Comparison of ENCODE assay signal across 28 cellular contexts in the genomic region with DNA sequence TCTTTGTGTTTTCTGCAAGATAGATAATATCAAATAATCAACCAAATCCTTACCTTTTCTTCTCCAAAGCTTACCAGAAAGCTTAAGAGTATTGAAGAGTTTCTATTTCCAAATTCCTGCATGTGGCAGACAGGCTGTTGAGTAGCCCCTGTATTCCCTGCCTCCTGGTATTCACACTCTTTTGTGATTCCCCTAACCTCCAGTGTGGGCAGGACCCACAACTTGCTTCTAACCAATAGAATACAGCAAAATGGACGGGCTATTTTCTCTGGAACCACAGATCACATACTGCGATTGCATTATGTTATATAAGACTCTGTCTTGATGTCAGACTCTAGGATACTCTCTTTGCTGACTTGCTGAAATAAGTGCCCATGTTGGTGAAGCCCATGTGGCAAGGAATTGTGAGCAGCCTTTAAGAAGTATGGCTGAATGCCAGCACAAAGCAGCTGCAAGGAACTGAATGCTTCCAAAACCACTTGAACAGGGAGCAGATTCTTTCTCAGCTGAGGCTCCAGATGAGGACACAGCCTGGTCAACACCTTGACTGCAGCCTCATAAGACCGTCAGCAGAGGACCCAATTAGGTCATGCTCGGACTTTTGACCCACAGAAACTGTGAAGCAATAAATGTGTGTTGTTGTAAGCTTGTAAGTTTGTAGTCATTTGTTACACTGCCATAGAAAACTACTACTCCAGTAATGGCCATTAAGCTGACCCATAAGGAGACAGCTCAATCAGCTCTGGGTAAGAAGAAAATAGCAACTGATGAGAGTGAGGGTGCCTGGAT. TPM values are rescaled to one million over a fixed set of nuclear protein-coding genes. Genes with fewer than 3 reads are reported as not detected.
DNase-seq lines count a peak whose midpoint lies in the region; ATAC-seq and TF ChIP-seq lines count a peak whose summit lies in the region.
"Had no signal": no experiment of that assay in that cellular context is flagged by ENCODE, and none has a peak within 500 bp of the region (broad histone marks: within the 10 kb centered on the region; RNA-seq: fewer than 3 reads in every experiment).

No MANE protein-coding gene starts in this region.

- no peaks in the 10 kb centered on the region for H3K36me3 ChIP-seq in liver (ENCODE audit: control insufficient read depth in 4 of 4, insufficient read depth in 3 of 4, low read depth in 1 of 4, low read length in 3 of 4)
- H3K36me3 ChIP-seq: ascending aorta; BLaER1 treated with 17β-estradiol and CSF1 and Interleukin-3, amounts not matched to agents 10 nM and 100 nM; heart left ventricle; spleen; uterus had no signal

- no peaks in the 10 kb centered on the region for H3K9me3 ChIP-seq in liver (ENCODE audit: control insufficient read depth in 4 of 4, low read length in 3 of 4)
- H3K9me3 ChIP-seq: ascending aorta; BLaER1 treated with 17β-estradiol and CSF1 and Interleukin-3, amounts not matched to agents 10 nM and 100 nM; heart left ventricle; spleen; uterus had no signal

- H3K27ac ChIP-seq in C4-2B: peak overlapping the region; percentile 28; the same call in 1 of the 2 replicates
- peak overlapping the region; percentile 21 to 27 for H3K27ac ChIP-seq in liver (ENCODE audit: low read depth in 1 of 2, low read length in 2 of 2)
- H3K27ac ChIP-seq in foreskin keratinocyte: no peak overlapping the region
- H3K27ac ChIP-seq: ascending aorta; BLaER1 treated with 17β-estradiol and CSF1 and Interleukin-3, amounts not matched to agents 10 nM and 100 nM; dorsolateral prefrontal cortex; heart left ventricle; spleen; uterus had no signal

- H3K4me1 ChIP-seq in liver (ENCODE audit: control insufficient read depth in 4 of 4, insufficient read depth in 4 of 4, low read length in 3 of 4) (peaks cover 3 to 12% (median 7%) of the 10 kb centered on the region in 4 donors), foreskin keratinocyte (no peaks in the 10 kb centered on the region)
- H3K4me1 ChIP-seq: ascending aorta; BLaER1 treated with 17β-estradiol and CSF1 and Interleukin-3, amounts not matched to agents 10 nM and 100 nM; heart left ventricle; spleen; uterus had no signal

- H3K4me1 Mint-ChIP-seq in activated CD4-positive, alpha-beta T cell treated with anti-CD3 and anti-CD28 coated beads, Interleukin-2, amount 10 ng/mL, durations not matched to agents 7 days and 5 days: no peaks in the 10 kb centered on the region
- peaks cover 16% of the 10 kb centered on the region for H3K4me1 Mint-ChIP-seq in mesothelial cell of epicardium
- H3K4me1 Mint-ChIP-seq: naive B cell; stimulated activated naive B cell treated with anti-CD40 and anti-IgM and Interleukin-4, amounts not matched to agents 10 μg/mL and 1 μg/mL and 100 μg/mL, for 72 hours had no signal

- TF ChIP-seq CTCF in C4-2B (conservative IDR thresholded peaks at IDR 0.05): no peak
- no peak for TF ChIP-seq CTCF in liver (IDR thresholded peaks at IDR 0.05; ENCODE audit: low read depth, low read length, missing input control)
- TF ChIP-seq CTCF in foreskin keratinocyte (conservative IDR thresholded peaks at IDR 0.05): no peak
- TF ChIP-seq CTCF in mesothelial cell of epicardium (IDR thresholded peaks at IDR 0.05; ENCODE audit: unreplicated experiment): no peak

- no peak for ATAC-seq in foreskin keratinocyte
- ATAC-seq: heart left ventricle; stimulated activated naive B cell treated with anti-CD40 and anti-IgM and Interleukin-4, amounts not matched to agents 10 μg/mL and 1 μg/mL and 100 μg/mL, for 72 hours had no signal

- H3K4me3 ChIP-seq in liver (ENCODE audit: low read depth in 1 of 3, low read length in 3 of 3): no peak overlapping the region
- H3K4me3 ChIP-seq: ascending aorta; BLaER1 treated with 17β-estradiol and CSF1 and Interleukin-3, amounts not matched to agents 10 nM and 100 nM; dorsolateral prefrontal cortex; heart left ventricle; spleen; uterus had no signal

- CTCF ChIA-PET in activated CD4-positive, alpha-beta T cell treated with anti-CD3 and anti-CD28 coated beads, Interleukin-2, amount 10 ng/mL, durations not matched to agents 7 days and 5 days (lab: Charles Lee): interaction anchor here (0.8 kb wide), 1 partner anchor 13 kb away, joined by 3 read pairs; no protein-coding TSS in a partner anchor

- DNase-seq in NCI-H2171 treated with DMSO at 0.1 percent for 48 hours (lab: John Stamatoyannopoulos, UW) (peak; percentile 54), astrocyte of the hippocampus (ENCODE audit: low read depth, low spot score) (peak; percentile 25), foreskin keratinocyte (no peak), UCSD-AML1 (lab: John Stamatoyannopoulos, UW; ENCODE audit: unreplicated experiment) (no peak), mesothelial cell of epicardium (ENCODE audit: low spot score in 2 of 2, unreplicated experiment in 2 of 2) (no peak)
- no peak for DNase-seq in activated CD4-positive, alpha-beta T cell treated with anti-CD3 and anti-CD28 coated beads, Interleukin-2, amount 10 ng/mL, durations not matched to agents 7 days and 5 days
- DNase-seq: ACHN; activated CD8-positive, alpha-beta memory T cell treated with anti-CD3 and anti-CD28 coated beads, Interleukin-2, amount 50 U/mL, for 4 hours; dorsolateral prefrontal cortex; EL; heart left ventricle; IMR-90; mesenchymal stem cell; naive B cell; NCI-H2081; NCI-H510A treated with DMSO at 0.1 percent for 48 hours; occipital lobe; spleen; stimulated activated CD4-positive, alpha-beta T cell treated with anti-CD3 and anti-CD28 coated beads, Interleukin-4, amount 100 ng/mL, for 1 hour; stimulated activated naive B cell treated with anti-CD40 and anti-IgM and Interleukin-4, amounts not matched to agents 10 μg/mL and 1 μg/mL and 100 μg/mL, for 72 hours; uterus had no signal

- H3K27me3 Mint-ChIP-seq in activated CD4-positive, alpha-beta T cell treated with anti-CD3 and anti-CD28 coated beads, Interleukin-2, amount 10 ng/mL, durations not matched to agents 7 days and 5 days: peaks cover 13% of the 10 kb centered on the region
- H3K27me3 Mint-ChIP-seq in mesothelial cell of epicardium (ENCODE audit: low read depth): no peaks in the 10 kb centered on the region

- no peaks in the 10 kb centered on the region for H3K9me3 Mint-ChIP-seq in activated CD4-positive, alpha-beta T cell treated with anti-CD3 and anti-CD28 coated beads, Interleukin-2, amount 10 ng/mL, durations not matched to agents 7 days and 5 days
- H3K9me3 Mint-ChIP-seq in mesothelial cell of epicardium: no peaks in the 10 kb centered on the region
- H3K9me3 Mint-ChIP-seq: central memory CD8-positive, alpha-beta T cell; naive B cell; stimulated activated naive B cell treated with anti-CD40 and anti-IgM and Interleukin-4, amounts not matched to agents 10 μg/mL and 1 μg/mL and 100 μg/mL, for 72 hours; T-helper 1 cell treated with Interleukin-12 subunit alpha and Interleukin-12 subunit beta and Interleukin-4 antibody, amounts not matched to agents 30 μg/mL and 1 μg/mL, for 36 hours had no signal

- peak; percentile 43 to 44 for TF ChIP-seq RAD21 in liver (IDR thresholded peaks at IDR 0.05)

- no peaks in the 10 kb centered on the region for H3K27me3 ChIP-seq in liver (ENCODE audit: control insufficient read depth in 4 of 4, insufficient read depth in 4 of 4, low read length in 3 of 4)
- H3K27me3 ChIP-seq in foreskin keratinocyte: peaks cover 79% of the 10 kb centered on the region
- H3K27me3 ChIP-seq: ascending aorta; BLaER1 treated with 17β-estradiol and CSF1 and Interleukin-3, amounts not matched to agents 10 nM and 100 nM; uterus had no signal

- POLR2A ChIA-PET in activated CD4-positive, alpha-beta T cell treated with anti-CD3 and anti-CD28 coated beads, Interleukin-2, amount 10 ng/mL, durations not matched to agents 7 days and 5 days (lab: Charles Lee): no interaction called here

- WGBS in liver: 51% methylated on average over 4 of the region's 4 CpGs

- no peak overlapping the region for H3K4me3 Mint-ChIP-seq in activated CD4-positive, alpha-beta T cell treated with anti-CD3 and anti-CD28 coated beads, Interleukin-2, amount 10 ng/mL, durations not matched to agents 7 days and 5 days
- no peak overlapping the region for H3K4me3 Mint-ChIP-seq in mesothelial cell of epicardium
- H3K4me3 Mint-ChIP-seq: activated naive CD8-positive, alpha-beta T cell; central memory CD8-positive, alpha-beta T cell; naive B cell; stimulated activated naive B cell treated with anti-CD40 and anti-IgM and Interleukin-4, amounts not matched to agents 10 μg/mL and 1 μg/mL and 100 μg/mL, for 72 hours; T-helper 1 cell treated with Interleukin-12 subunit alpha and Interleukin-12 subunit beta and Interleukin-4 antibody, amounts not matched to agents 30 μg/mL and 1 μg/mL, for 36 hours had no signal

- no peak overlapping the region for H3K27ac Mint-ChIP-seq in activated CD4-positive, alpha-beta T cell treated with anti-CD3 and anti-CD28 coated beads, Interleukin-2, amount 10 ng/mL, durations not matched to agents 7 days and 5 days
- H3K27ac Mint-ChIP-seq in mesothelial cell of epicardium: no peak overlapping the region
- H3K27ac Mint-ChIP-seq: activated naive CD8-positive, alpha-beta T cell; naive B cell; stimulated activated naive B cell treated with anti-CD40 and anti-IgM and Interleukin-4, amounts not matched to agents 10 μg/mL and 1 μg/mL and 100 μg/mL, for 72 hours; T-helper 1 cell treated with Interleukin-12 subunit alpha and Interleukin-12 subunit beta and Interleukin-4 antibody, amounts not matched to agents 30 μg/mL and 1 μg/mL, for 36 hours had no signal

- no peaks in the 10 kb centered on the region for H3K36me3 Mint-ChIP-seq in activated CD4-positive, alpha-beta T cell treated with anti-CD3 and anti-CD28 coated beads, Interleukin-2, amount 10 ng/mL, durations not matched to agents 7 days and 5 days (ENCODE audit: low read depth)
- no peaks in the 10 kb centered on the region for H3K36me3 Mint-ChIP-seq in mesothelial cell of epicardium
- H3K36me3 Mint-ChIP-seq: activated naive CD8-positive, alpha-beta T cell; naive B cell; stimulated activated naive B cell treated with anti-CD40 and anti-IgM and Interleukin-4, amounts not matched to agents 10 μg/mL and 1 μg/mL and 100 μg/mL, for 72 hours had no signal

- no peak overlapping the region for H3K9ac ChIP-seq in liver (ENCODE audit: low read depth in 1 of 2, low read length in 2 of 2)
- H3K9ac ChIP-seq: BLaER1 treated with 17β-estradiol and CSF1 and Interleukin-3, amounts not matched to agents 10 nM and 100 nM had no signal

TF ChIP-seq in liver, 16 proteins besides CTCF, POLR2A, EP300 and RAD21 (continues in another document):
- peak; percentile 69 for TF ChIP-seq ATF3 (IDR thresholded peaks at IDR 0.05)
- peak; percentile 45 for TF ChIP-seq SP1 (IDR thresholded peaks at IDR 0.05)

RNA-seq across cellular contexts. Expression of gene PLXNA2, which starts 47.9 kb away (rescaled TPM):
- total RNA-seq in liver (1 to 10 TPM; 2.8 to 9.2 TPM), foreskin keratinocyte (18.9 and 20.6 TPM in 2 replicates), mesothelial cell of epicardium (13.2 to 16.5 TPM (median 14.7 TPM) in 3 replicates)
- polyA plus RNA-seq in liver (1 to 10 TPM; 1.8 to 2.7 TPM), foreskin keratinocyte (6.7 and 8.2 TPM in 2 replicates)
- total RNA-seq in activated CD4-positive, alpha-beta T cell treated with anti-CD3 and anti-CD28 coated beads, Interleukin-2, amount 10 ng/mL, durations not matched to agents 7 days and 5 days: 1 to 10 TPM; 1.1 to 1.2 TPM

Comparison
In these comparisons a context has a peak if more than half of its experiments do, and no peak if none do; other contexts are left out.
1. DNase-seq: peak in NCI-H2171 treated with DMSO at 0.1 percent for 48 hours (single experiment) and astrocyte of the hippocampus (single experiment); none in foreskin keratinocyte (0 of 2), activated CD4-positive, alpha-beta T cell treated with anti-CD3 and anti-CD28 coated beads, Interleukin-2, amount 10 ng/mL, durations not matched to agents 7 days and 5 days (single experiment), UCSD-AML1 (single experiment) and mesothelial cell of epicardium (0 of 2).